In the genomic region with DNA sequence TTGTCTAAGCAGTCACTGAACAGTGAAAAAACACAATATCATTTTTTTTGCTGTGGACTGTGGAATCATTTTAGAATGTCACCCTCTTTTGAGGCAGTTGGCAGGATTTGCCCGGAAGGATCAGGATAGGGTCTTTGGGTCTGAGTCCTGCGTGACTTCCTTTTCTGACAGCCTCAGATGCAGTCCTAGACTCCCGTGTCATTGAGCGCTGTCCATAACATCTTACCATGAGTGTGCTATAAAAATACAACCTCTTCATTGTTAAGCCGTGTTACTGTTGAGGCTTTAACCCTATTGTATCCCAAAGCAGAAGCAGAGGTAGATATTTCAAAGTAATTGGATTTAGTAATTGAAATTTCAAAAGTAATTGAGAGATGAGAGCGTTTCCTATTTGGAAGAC, we compare ENCODE assay signal across 11 cellular contexts. TPM values are rescaled to one million over a fixed set of nuclear protein-coding genes. Genes with fewer than 3 reads are reported as not detected.
DNase-seq lines count a peak whose midpoint lies in the region; FAIRE-seq and TF ChIP-seq lines count a peak whose summit lies in the region.
"Had no signal": no experiment of that assay in that cellular context is flagged by ENCODE, and none has a peak within 500 bp of the region (broad histone marks: within the 10 kb centered on the region; RNA-seq: fewer than 3 reads in every experiment).

No MANE protein-coding gene starts in this region.

- H3K36me3 ChIP-seq in SU-DHL-6 (ENCODE audit: low read length): no peaks in the 10 kb centered on the region
- H3K36me3 ChIP-seq in cardiac muscle cell: no peaks in the 10 kb centered on the region
- H3K36me3 ChIP-seq: breast epithelium had no signal

- peaks cover 21% of the 10 kb centered on the region for H4K20me1 ChIP-seq in SU-DHL-6 (ENCODE audit: low read depth, low read length)

- peak overlapping the region; percentile 4; the same call in 1 of the 2 replicates for H3K27ac ChIP-seq in SU-DHL-6 (ENCODE audit: low read depth, low read length)
- peak overlapping the region; percentile 34 for H3K27ac ChIP-seq in cardiac muscle cell
- H3K27ac ChIP-seq: breast epithelium had no signal

- H3K9me3 ChIP-seq in SU-DHL-6 (ENCODE audit: insufficient read depth, low read length): no peaks in the 10 kb centered on the region
- H3K9me3 ChIP-seq in cardiac muscle cell (ENCODE audit: low read depth): no peaks in the 10 kb centered on the region
- H3K9me3 ChIP-seq: Caco-2 had no signal

- peak overlapping the region; percentile 74 for H3K4me2 ChIP-seq in SU-DHL-6 (ENCODE audit: low read depth, low read length, poor library complexity, severe bottlenecking)

- no peak overlapping the region for H3K4me3 Mint-ChIP-seq in progenitor cell of endocrine pancreas (ENCODE audit: low read depth)

- H3K9ac ChIP-seq in SU-DHL-6 (ENCODE audit: low read length): peak overlapping the region; percentile 14; the same call in 1 of the 2 replicates

- H2AFZ ChIP-seq in SU-DHL-6 (ENCODE audit: low read depth, low read length, severe bottlenecking): no peak overlapping the region

- TF ChIP-seq CTCF in SU-DHL-6 (IDR thresholded peaks at IDR 0.05; ENCODE audit: insufficient read depth, low read length, poor library complexity, severe bottlenecking): no peak
- no peak for TF ChIP-seq CTCF in cardiac muscle cell (IDR thresholded peaks at IDR 0.05; ENCODE audit: low read depth, low read length)
- no peak for TF ChIP-seq CTCF in progenitor cell of endocrine pancreas (IDR thresholded peaks at IDR 0.05; ENCODE audit: unreplicated experiment)

- no peaks in the 10 kb centered on the region for H3K27me3 Mint-ChIP-seq in progenitor cell of endocrine pancreas

- no peaks in the 10 kb centered on the region for H3K9me2 ChIP-seq in SU-DHL-6 (replicated peaks; ENCODE audit: insufficient read depth, low read length)

- peaks cover 7% of the 10 kb centered on the region for H3F3A ChIP-seq in SU-DHL-6 (ENCODE audit: insufficient read depth)

- peaks cover 1% of the 10 kb centered on the region for H3K36me3 Mint-ChIP-seq in progenitor cell of endocrine pancreas (ENCODE audit: insufficient read depth)

- H3K9me3 Mint-ChIP-seq in progenitor cell of endocrine pancreas (ENCODE audit: low read depth): peaks cover 6% of the 10 kb centered on the region

- H3K4me1 ChIP-seq in cardiac muscle cell (ENCODE audit: low read depth): peaks cover 21% of the 10 kb centered on the region
- H3K4me1 ChIP-seq: Caco-2 had no signal

- peak overlapping the region; percentile 7 for H3K27ac Mint-ChIP-seq in progenitor cell of endocrine pancreas

- no peaks in the 10 kb centered on the region for H3K27me3 ChIP-seq in SU-DHL-6 (ENCODE audit: low read length)
- no peaks in the 10 kb centered on the region for H3K27me3 ChIP-seq in cardiac muscle cell
- H3K27me3 ChIP-seq: breast epithelium had no signal

- FAIRE-seq in GM19239 (lab: Jason Lieb, UNC): peak; percentile 4

- no peak for DNase-seq in GM19239 (ENCODE audit: insufficient read length, low spot score)
- DNase-seq in cardiac muscle cell (ENCODE audit: low read depth in 1 of 2, low spot score in 1 of 2): no peak
- no peak for DNase-seq in progenitor cell of endocrine pancreas (ENCODE audit: low spot score, unreplicated experiment)
- DNase-seq in NCI-H526 (lab: John Stamatoyannopoulos, UW): no peak
- no peak for DNase-seq in activated CD4-positive, alpha-beta T cell treated with anti-CD3 and anti-CD28 coated beads, Interleukin-2, amount 50 U/mL, for 4 hours
- DNase-seq in NCI-H1105 treated with DMSO at 0.1 percent for 48 hours (lab: John Stamatoyannopoulos, UW): no peak
- DNase-seq: Caco-2, H7, NCI-H1930 had no signal

- peaks cover 98% of the 10 kb centered on the region for H3K79me2 ChIP-seq in SU-DHL-6 (ENCODE audit: insufficient read depth, low read length)

- H3K4me1 Mint-ChIP-seq in progenitor cell of endocrine pancreas (ENCODE audit: low read depth): peaks cover 24% of the 10 kb centered on the region

- H3K4me3 ChIP-seq in SU-DHL-6 (ENCODE audit: insufficient read depth, low read length, poor library complexity, severe bottlenecking): peak overlapping the region; percentile 26
- H3K4me3 ChIP-seq in cardiac muscle cell: no peak overlapping the region
- H3K4me3 ChIP-seq: breast epithelium had no signal

RNA-seq across cellular contexts. Expression of gene ARID1B, which starts 30.6 kb away (rescaled TPM):
- total RNA-seq in cardiac muscle cell: 33.7 and 72.7 TPM in 2 replicates
- polyA plus RNA-seq in cardiac muscle cell: 41.9 and 59.8 TPM in 2 replicates
- total RNA-seq in progenitor cell of endocrine pancreas: 152 and 153 TPM in 2 replicates
